ENCODE assay signal across 24 cellular contexts in the genomic region with DNA sequence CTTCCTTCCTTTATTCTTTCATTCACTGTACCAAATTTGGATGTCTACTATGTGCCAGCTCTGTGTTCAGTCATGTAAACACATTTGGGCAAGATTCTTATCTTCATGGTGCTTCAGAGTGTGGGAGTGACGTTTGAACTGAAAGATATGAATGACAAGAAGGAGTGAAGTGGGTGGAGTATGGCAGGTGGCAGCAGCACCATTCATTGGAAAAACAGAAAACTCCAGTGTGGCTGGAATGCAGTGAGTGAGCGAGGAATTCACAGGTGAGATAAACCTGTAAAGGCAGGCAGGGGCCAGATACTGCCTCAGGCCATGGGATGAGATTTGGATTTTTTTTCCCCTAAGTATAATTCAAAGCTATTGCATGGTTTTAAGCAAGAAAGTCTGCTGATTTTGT.
"Had no signal": no experiment of that assay in that cellular context is flagged by ENCODE, and none has a peak within 500 bp of the region (broad histone marks: within the 10 kb centered on the region; RNA-seq: fewer than 3 reads in every experiment).

No MANE protein-coding gene starts in this region.

- H3K36me3 Mint-ChIP-seq: activated naive CD8-positive, alpha-beta T cell; stimulated activated effector memory CD8-positive, alpha-beta T cell treated with anti-CD3 and anti-CD28 coated beads, Interleukin-12 subunit alpha, Interleukin-12 subunit beta, amount 100 ng/mL, for 72 hours had no signal

- ATAC-seq: effector memory CD8-positive, alpha-beta T cell; esophagus mucosa; heart right ventricle; left lobe of liver; stimulated activated effector memory CD8-positive, alpha-beta T cell treated with anti-CD3 and anti-CD28 coated beads, Interleukin-12 subunit alpha, Interleukin-12 subunit beta, amount 100 ng/mL, for 72 hours had no signal

- H3K27me3 Mint-ChIP-seq: stimulated activated naive CD8-positive, alpha-beta T cell treated with anti-CD3 and anti-CD28 coated beads, Interleukin-15, Interleukin-2, amounts not matched to agents 100 ng/mL and 50 ng/mL, for 24 hours had no signal

- H3K4me3 Mint-ChIP-seq: activated naive CD8-positive, alpha-beta T cell; effector memory CD8-positive, alpha-beta T cell; nephron; stimulated activated effector memory CD8-positive, alpha-beta T cell treated with anti-CD3 and anti-CD28 coated beads, Interleukin-12 subunit alpha, Interleukin-12 subunit beta, amount 100 ng/mL, for 72 hours; stimulated activated naive CD8-positive, alpha-beta T cell treated with anti-CD3 and anti-CD28 coated beads, Interleukin-15, Interleukin-2, amounts not matched to agents 100 ng/mL and 50 ng/mL, for 24 hours; T-helper 1 cell treated with Interleukin-12 subunit alpha and Interleukin-12 subunit beta and Interleukin-4 antibody, amounts not matched to agents 30 μg/mL and 1 μg/mL, for 36 hours had no signal

- H3K9me3 ChIP-seq: heart right ventricle, sigmoid colon had no signal

- H3K27ac Mint-ChIP-seq: activated naive CD8-positive, alpha-beta T cell; effector memory CD8-positive, alpha-beta T cell; nephron; stimulated activated effector memory CD8-positive, alpha-beta T cell treated with anti-CD3 and anti-CD28 coated beads, Interleukin-12 subunit alpha, Interleukin-12 subunit beta, amount 100 ng/mL, for 72 hours; stimulated activated naive CD8-positive, alpha-beta T cell treated with anti-CD3 and anti-CD28 coated beads, Interleukin-15, Interleukin-2, amounts not matched to agents 100 ng/mL and 50 ng/mL, for 24 hours; T-helper 1 cell treated with Interleukin-12 subunit alpha and Interleukin-12 subunit beta and Interleukin-4 antibody, amounts not matched to agents 30 μg/mL and 1 μg/mL, for 36 hours had no signal

- H3K4me3 ChIP-seq: heart right ventricle, lung, sigmoid colon had no signal

- H3K4me1 Mint-ChIP-seq: nephron; stimulated activated effector memory CD8-positive, alpha-beta T cell treated with anti-CD3 and anti-CD28 coated beads, Interleukin-12 subunit alpha, Interleukin-12 subunit beta, amount 100 ng/mL, for 72 hours had no signal

- H3K27ac ChIP-seq: heart right ventricle, sigmoid colon, VCaP had no signal

- H3K36me3 ChIP-seq: heart right ventricle, sigmoid colon had no signal

- FAIRE-seq: endothelial cell of umbilical vein, small intestine, TTC549 had no signal

- DNase-seq: activated CD4-positive, alpha-beta T cell treated with anti-CD3 and anti-CD28 coated beads for 4 hours; activated CD4-positive, alpha-beta T cell treated with anti-CD3 and anti-CD28 coated beads, Interleukin-2, amount 50 U/mL, for 4 hours; activated effector memory CD4-positive, alpha-beta T cell treated with Interleukin-2 at 50 U/mL for 16 hours; activated naive CD4-positive, alpha-beta T cell treated with Interleukin-2 at 50 U/mL for 16 hours; cortex of kidney; effector memory CD8-positive, alpha-beta T cell; foreskin fibroblast; heart right ventricle; kidney glomerular epithelial cell; sigmoid colon; small intestine; stimulated activated CD4-positive, alpha-beta T cell treated with anti-CD3 and anti-CD28 coated beads, Interleukin-4, amount 100 ng/mL, for 24 hours; T-helper 9 cell had no signal

- H3K27me3 ChIP-seq: sigmoid colon had no signal

- H3K9me3 Mint-ChIP-seq: nephron had no signal
